In genomic region chr6:132512638-132513632, GRCh38 we compare ENCODE assay signal across 8 cellular contexts. TPM values are rescaled to one million over a fixed set of nuclear protein-coding genes. Genes with fewer than 3 reads are reported as not detected.
DNase-seq lines count a peak whose midpoint lies in the region; ATAC-seq and TF ChIP-seq lines count a peak whose summit lies in the region.

STX7 (minus strand) TSS chr6:132513116; CDS start chr6:132503530, 9,586 bp downstream.

- TF ChIP-seq CTCF in C4-2B (conservative IDR thresholded peaks at IDR 0.05) (0 out of 2 replicates have a peak, but pooled peaks have one; percentile 6), left lung (IDR thresholded peaks at IDR 0.05) (no peak)

- peaks cover 7 to 42% of the 10 kb centered on the region in 2 donors for H3K4me1 ChIP-seq in left lung

- no peaks in the 10 kb centered on the region for H3K9me3 ChIP-seq in left lung

- peak; percentile 86 for ATAC-seq in GM19351 (IDR thresholded peaks at IDR 0.05; ENCODE audit: unreplicated experiment)
- ATAC-seq in HG03520 (IDR thresholded peaks at IDR 0.05; ENCODE audit: unreplicated experiment): peak; percentile 89
- peak; percentile 95 for ATAC-seq in left lung

- intact Hi-C loops in left lung (cut with DNase I): no loop called here

- H3K27me3 ChIP-seq in left lung: no peaks in the 10 kb centered on the region

- peaks cover 0 to 9% of the 10 kb centered on the region in 2 donors for H3K36me3 ChIP-seq in left lung

- H3K4me3 ChIP-seq in left lung: peak within 1 kb of the TSS; percentile 93 to 95

- H3K27ac ChIP-seq in C4-2B: peak within 1 kb of the TSS; percentile 74
- peak within 1 kb of the TSS; percentile 92 to 98 for H3K27ac ChIP-seq in left lung

- peak; percentile 76 for DNase-seq in NCI-H748 treated with DMSO at 0.1 percent for 48 hours (lab: John Stamatoyannopoulos, UW)
- peak; percentile 85 to 88 for DNase-seq in activated CD4-positive, alpha-beta T cell treated with anti-CD3 and anti-CD28 coated beads, Interleukin-2, amount 50 U/mL, for 48 hours
- peak; percentile 89 for DNase-seq in dermis blood vessel endothelial cell
- DNase-seq in left lung: peak; percentile 94 to 95
- peak; percentile 81 for DNase-seq in stimulated activated CD4-positive, alpha-beta T cell treated with anti-CD3 and anti-CD28 coated beads, Interleukin-2, amount 100 ng/mL, for 4 hours (ENCODE audit: low read depth)

RNA-seq across cellular contexts. Expression of gene STX7, which starts in this region (rescaled TPM):
- total RNA-seq in dermis blood vessel endothelial cell (55.1 and 58.9 TPM in 2 replicates), left lung (10 to 100 TPM; 61.2 to 69.7 TPM)

Comparison
In these comparisons a context has a peak if more than half of its experiments do, and no peak if none do; other contexts are left out.
1. Peak in every context shown above with its lines: DNase-seq, ATAC-seq, H3K4me3 ChIP-seq and H3K27ac ChIP-seq.